In the genomic region with DNA sequence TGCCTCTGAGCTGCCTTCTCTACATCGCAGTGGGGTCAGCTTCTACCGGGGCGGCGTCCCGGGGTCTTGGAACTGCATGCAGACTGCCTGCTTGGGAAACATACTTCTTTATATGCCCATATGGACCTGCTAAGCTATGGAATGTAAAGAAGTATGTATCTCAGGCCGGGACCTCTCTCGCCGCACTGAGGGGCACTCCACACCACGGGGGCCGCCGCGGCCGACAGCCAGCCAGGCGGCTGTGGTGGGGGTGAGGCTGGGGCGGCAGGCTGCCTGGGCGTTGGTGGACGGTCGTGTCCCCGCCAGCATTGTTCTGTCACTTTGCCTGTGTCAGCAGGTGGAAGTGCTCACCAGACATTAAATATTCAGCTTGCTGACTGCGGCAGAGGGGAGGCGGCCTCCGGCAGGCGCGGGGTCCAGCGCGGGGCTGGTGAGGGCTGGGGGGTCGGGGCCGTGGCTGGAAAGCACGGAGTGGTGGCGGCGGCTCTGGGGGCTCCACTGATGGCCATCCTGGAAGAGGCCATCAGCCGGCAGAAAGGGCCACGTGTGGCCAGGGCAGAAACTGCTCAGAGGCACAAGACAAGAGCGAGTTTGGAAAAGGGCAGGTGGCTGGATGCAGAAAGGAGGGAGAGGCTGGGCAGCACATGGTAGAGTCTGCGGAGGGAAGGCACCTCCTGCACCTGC, we compare ENCODE assay signal across 15 cellular contexts.
DNase-seq lines count a peak whose midpoint lies in the region; ATAC-seq, FAIRE-seq and TF ChIP-seq lines count a peak whose summit lies in the region.
"Had no signal": no experiment of that assay in that cellular context is flagged by ENCODE, and none has a peak within 500 bp of the region (broad histone marks: within the 10 kb centered on the region; RNA-seq: fewer than 3 reads in every experiment).

No MANE protein-coding gene starts in this region.

- POLR2A ChIA-PET in HepG2 (lab: Yijun Ruan, JAX) = no interaction called here

- ATAC-seq in HepG2 (no peak), right lobe of liver (no peak)

- H3K36me3 ChIP-seq in HepG2 (replicated peaks in 1 of 2; ENCODE audit: control insufficient read depth in 1 of 2, insufficient read depth in 2 of 2, low read length in 2 of 2) = no peaks in the 10 kb centered on the region
- H3K36me3 ChIP-seq in right lobe of liver = no peaks in the 10 kb centered on the region
- H3K36me3 ChIP-seq in esophagus muscularis mucosa = peaks cover 0 to 1% (median 0%) of the 10 kb centered on the region in 4 donors
- H3K36me3 ChIP-seq in neuronal stem cell (replicated peaks in 1 of 2; ENCODE audit: control insufficient read depth in 2 of 2, insufficient read depth in 2 of 2, low read length in 2 of 2) = no peaks in the 10 kb centered on the region
- H3K36me3 ChIP-seq in transverse colon = no peaks in the 10 kb centered on the region

- H3K23ac ChIP-seq in neuronal stem cell (ENCODE audit: low read depth, low read length, poor library complexity) = peak overlapping the region; percentile 85

- H2BK120ac ChIP-seq in neuronal stem cell (ENCODE audit: low read depth, low read length) = peak overlapping the region; percentile 61

- H3K79me1 ChIP-seq in neuronal stem cell (ENCODE audit: low read depth, low read length) = peaks cover 2% of the 10 kb centered on the region

- H2BK12ac ChIP-seq in neuronal stem cell (ENCODE audit: low read length) = peak overlapping the region; percentile 18

- peak overlapping the region; percentile 47 for H2AK5ac ChIP-seq in neuronal stem cell (ENCODE audit: low read depth, low read length)

- H3K18ac ChIP-seq in neuronal stem cell (ENCODE audit: low read length) = peak overlapping the region; percentile 71

- in situ Hi-C loops in HepG2 (cut with HindIII; ENCODE audit: extremely low pct_ligation_motif_present, low pct_unique_long_range_greater_than_20kb) (no loop called here), transverse colon (cut with MboI; ENCODE audit: low pct_ligation_motif_present in 1 of 4, low pct_unique_long_range_greater_than_20kb in 1 of 4, low sequenced_read_pairs in 3 of 4) (no loop called here)

- no peak for DNase-seq in HepG2 (ENCODE audit: low spot score)
- no peak for DNase-seq in right lobe of liver
- DNase-seq in esophagus muscularis mucosa (ENCODE audit: extremely low spot score) = no peak
- DNase-seq in neuronal stem cell (ENCODE audit: low spot score) = no peak
- no peak for DNase-seq in transverse colon
- no peak for DNase-seq in NCI-H446 (lab: John Stamatoyannopoulos, UW)
- no peak for DNase-seq in midbrain (lab: John Stamatoyannopoulos, UW)
- no peak for DNase-seq in activated CD4-positive, CD25-positive, alpha-beta regulatory T cell (lab: John Stamatoyannopoulos, UW)
- DNase-seq: CD8-positive, alpha-beta memory T cell; GF-D8; KBM-7; NCI-H1048; NCI-H1694; NCI-H2171 had no signal

- no peak overlapping the region for H2BK15ac ChIP-seq in neuronal stem cell (ENCODE audit: low read length)

- no peak for TF ChIP-seq POLR2A in HepG2 (IDR thresholded peaks at IDR 0.05; ENCODE audit: insufficient read depth in 1 of 2, low read depth in 2 of 2, low read length in 2 of 2)
- TF ChIP-seq POLR2A in right lobe of liver (IDR thresholded peaks at IDR 0.05) = no peak
- TF ChIP-seq POLR2A in esophagus muscularis mucosa (IDR thresholded peaks at IDR 0.05; ENCODE audit: low read depth) = no peak
- TF ChIP-seq POLR2A in transverse colon (IDR thresholded peaks at IDR 0.05) = no peak

- H3K27me3 ChIP-seq in HepG2 (ENCODE audit: control insufficient read depth in 1 of 2, insufficient read depth in 2 of 2, low read length in 2 of 2) = peaks cover 69 to 98% of the 10 kb centered on the region in 2 experiments
- peaks cover 0 to 12% of the 10 kb centered on the region in 2 donors for H3K27me3 ChIP-seq in right lobe of liver
- H3K27me3 ChIP-seq in esophagus muscularis mucosa = peaks cover 0 to 82% (median 7%) of the 10 kb centered on the region in 4 donors
- H3K27me3 ChIP-seq in neuronal stem cell (ENCODE audit: control insufficient read depth in 3 of 3, insufficient read depth in 3 of 3, low read depth in 1 of 3, low read length in 3 of 3) = peaks cover 8 to 99% (median 23%) of the 10 kb centered on the region in 3 experiments
- H3K27me3 ChIP-seq in transverse colon = peaks cover 96% of the 10 kb centered on the region

- H4K8ac ChIP-seq in neuronal stem cell (ENCODE audit: low read depth, low read length) = no peak overlapping the region

- H3K27ac ChIP-seq in HepG2 (ENCODE audit: extremely low read length, insufficient read depth, low read length) (no peak overlapping the region), right lobe of liver (no peak overlapping the region), esophagus muscularis mucosa (replicated peaks in 1 of 4) (peak overlapping the region; percentile 86 to 92 (median 88)), neuronal stem cell (replicated peaks; ENCODE audit: low read length) (no peak overlapping the region), transverse colon (peak overlapping the region; percentile 25 to 92 (median 70))
- H3K27ac ChIP-seq: HL-60 had no signal

- H3K4me2 ChIP-seq in HepG2 (ENCODE audit: low read depth, low read length) (no peak overlapping the region), neuronal stem cell (ENCODE audit: insufficient read depth, low read length, poor library complexity, severe bottlenecking) (no peak overlapping the region)

- TF ChIP-seq CTCF in HepG2 (CRISPR knock-in tag; IDR thresholded peaks at IDR 0.05) = no peak
- TF ChIP-seq CTCF in right lobe of liver (IDR thresholded peaks at IDR 0.05) = no peak
- no peak for TF ChIP-seq CTCF in esophagus muscularis mucosa (IDR thresholded peaks at IDR 0.05)
- TF ChIP-seq CTCF in transverse colon (IDR thresholded peaks at IDR 0.05) = no peak

- no peak for TF ChIP-seq RAD21 in HepG2 (CRISPR knock-in tag; IDR thresholded peaks at IDR 0.05)

- H3K4me3 ChIP-seq in HepG2 (replicated peaks in 1 of 3; ENCODE audit: insufficient read depth in 1 of 3, low read depth in 2 of 3, low read length in 3 of 3) (no peak overlapping the region), right lobe of liver (no peak overlapping the region), esophagus muscularis mucosa (peak overlapping the region; percentile 33 to 84 (median 80)), neuronal stem cell (ENCODE audit: low read length in 2 of 2) (no peak overlapping the region), transverse colon (no peak overlapping the region)

- H2BK5ac ChIP-seq in neuronal stem cell (ENCODE audit: low read length) = peak overlapping the region; percentile 5

- H3K14ac ChIP-seq in neuronal stem cell (ENCODE audit: low read length) = peak overlapping the region; percentile 71

- no peaks in the 10 kb centered on the region for H3K79me2 ChIP-seq in HepG2 (ENCODE audit: insufficient read depth, low read length)

- CTCF ChIA-PET in HepG2 (lab: Yijun Ruan, JAX; ENCODE audit: low intra/inter-chr PET ratio, low total read pairs) = no interaction called here

- no peak for FAIRE-seq in HepG2 (lab: Jason Lieb, UNC)

- H3K4me1 ChIP-seq in HepG2 (ENCODE audit: insufficient read depth, low read length) (peaks cover 25% of the 10 kb centered on the region), right lobe of liver (peaks cover 0 to 8% (median 0%) of the 10 kb centered on the region in 4 donors), esophagus muscularis mucosa (peaks cover 51 to 100% (median 100%) of the 10 kb centered on the region in 4 donors), neuronal stem cell (ENCODE audit: control insufficient read depth in 2 of 2, insufficient read depth in 1 of 2, low read depth in 1 of 2, low read length in 2 of 2) (peaks cover 5 to 9% of the 10 kb centered on the region in 2 donors), transverse colon (peaks cover 10 to 41% (median 25%) of the 10 kb centered on the region in 4 donors)

- H2AFZ ChIP-seq in HepG2 (ENCODE audit: low read length) = no peak overlapping the region
- H2AFZ ChIP-seq in neuronal stem cell (ENCODE audit: low read length) = no peak overlapping the region

- H3K9me3 ChIP-seq in HepG2 (ENCODE audit: low read length) (no peaks in the 10 kb centered on the region), right lobe of liver (no peaks in the 10 kb centered on the region), esophagus muscularis mucosa (no peaks in the 10 kb centered on the region), neuronal stem cell (replicated peaks in 1 of 2; ENCODE audit: control insufficient read depth in 2 of 2, insufficient read depth in 1 of 2, low read depth in 1 of 2, low read length in 2 of 2) (no peaks in the 10 kb centered on the region), transverse colon (no peaks in the 10 kb centered on the region)

- TF ChIP-seq EP300 in HepG2 (IDR thresholded peaks at IDR 0.05; ENCODE audit: low read depth in 2 of 2, low read length in 2 of 2) (no peak), HepG2 (CRISPR knock-in tag; IDR thresholded peaks at IDR 0.05; ENCODE audit: borderline replicate concordance) (no peak), esophagus muscularis mucosa (IDR thresholded peaks at IDR 0.05) (no peak), transverse colon (IDR thresholded peaks at IDR 0.05; ENCODE audit: low read depth) (no peak)

- H3K4ac ChIP-seq in neuronal stem cell (ENCODE audit: low read length) = no peak overlapping the region

- H3K9ac ChIP-seq in HepG2 (ENCODE audit: insufficient read depth, low read depth, low read length) (no peak overlapping the region), neuronal stem cell (ENCODE audit: low read depth, low read length, poor library complexity) (peak overlapping the region; percentile 44)

- BruUV-seq in HepG2 (replicated peaks; lab: Mats Ljungman, UMichigan) = no TSS peak

- intact Hi-C loops in HepG2 (cut with micrococcal nuclease; ENCODE audit: unreplicated experiment) (no loop called here), right lobe of liver (cut with DNase I) (no loop called here), esophagus muscularis mucosa (cut with DNase I) (no loop called here), transverse colon (cut with DNase I; ENCODE audit: low total_unique reads) (no loop called here)

- 51% methylated on average over 35 of the region's 35 CpGs for WGBS in HepG2 (ENCODE audit: low lambda C conversion rate)
- WGBS in right lobe of liver (ENCODE audit: insufficient coverage, low coverage, low lambda C conversion rate, missing lambda C conversion rate) = 46% methylated on average over 13 of the region's 35 CpGs
- 28% methylated on average over 13 of the region's 35 CpGs for WGBS in esophagus muscularis mucosa
- no CpG with 5 or more reads among the region's 35 CpGs for WGBS in neuronal stem cell (ENCODE audit: extremely low coverage in 2 of 2, insufficient read length in 2 of 2, insufficient replicate concordance in 1 of 2), 2 donors
- WGBS in transverse colon (ENCODE audit: low coverage in 1 of 2), 2 donors = 60 to 68% methylated on average over 2 to 35 of the region's 35 CpGs

- H4K20me1 ChIP-seq in HepG2 (ENCODE audit: insufficient read depth, low read length) = peaks cover 2% of the 10 kb centered on the region; the same call in 1 of the 2 replicates

- H4K91ac ChIP-seq in neuronal stem cell (ENCODE audit: low read depth, low read length, poor library complexity) = no peak overlapping the region

TF ChIP-seq in HepG2, 621 proteins besides CTCF, POLR2A, EP300 and RAD21 (continues in another document):
- TF ChIP-seq HMGA1 (CRISPR knock-in tag; conservative IDR thresholded peaks at IDR 0.05) = no peak
- no peak for TF ChIP-seq ZNF101 (CRISPR knock-in tag; IDR thresholded peaks at IDR 0.05; ENCODE audit: borderline replicate concordance, low read depth)
- 0 out of 2 replicates have a peak, but pooled peaks have one; percentile 87 for TF ChIP-seq MTF2 (CRISPR knock-in tag; IDR thresholded peaks at IDR 0.05; ENCODE audit: borderline replicate concordance)

Comparison
In these comparisons a context has a peak if more than half of its experiments do, and no peak if none do; other contexts are left out.
1. H3K27ac ChIP-seq: peak in esophagus muscularis mucosa (4 of 4) and transverse colon (4 of 4); none in HepG2 (single experiment), right lobe of liver (0 of 3) and neuronal stem cell (single experiment).
2. H3K4me3 ChIP-seq: peak in esophagus muscularis mucosa (4 of 4); none in HepG2 (0 of 3), right lobe of liver (0 of 3), neuronal stem cell (0 of 2) and transverse colon (0 of 4).